Comparison of ENCODE assay signal across 8 cellular contexts in the genomic region with DNA sequence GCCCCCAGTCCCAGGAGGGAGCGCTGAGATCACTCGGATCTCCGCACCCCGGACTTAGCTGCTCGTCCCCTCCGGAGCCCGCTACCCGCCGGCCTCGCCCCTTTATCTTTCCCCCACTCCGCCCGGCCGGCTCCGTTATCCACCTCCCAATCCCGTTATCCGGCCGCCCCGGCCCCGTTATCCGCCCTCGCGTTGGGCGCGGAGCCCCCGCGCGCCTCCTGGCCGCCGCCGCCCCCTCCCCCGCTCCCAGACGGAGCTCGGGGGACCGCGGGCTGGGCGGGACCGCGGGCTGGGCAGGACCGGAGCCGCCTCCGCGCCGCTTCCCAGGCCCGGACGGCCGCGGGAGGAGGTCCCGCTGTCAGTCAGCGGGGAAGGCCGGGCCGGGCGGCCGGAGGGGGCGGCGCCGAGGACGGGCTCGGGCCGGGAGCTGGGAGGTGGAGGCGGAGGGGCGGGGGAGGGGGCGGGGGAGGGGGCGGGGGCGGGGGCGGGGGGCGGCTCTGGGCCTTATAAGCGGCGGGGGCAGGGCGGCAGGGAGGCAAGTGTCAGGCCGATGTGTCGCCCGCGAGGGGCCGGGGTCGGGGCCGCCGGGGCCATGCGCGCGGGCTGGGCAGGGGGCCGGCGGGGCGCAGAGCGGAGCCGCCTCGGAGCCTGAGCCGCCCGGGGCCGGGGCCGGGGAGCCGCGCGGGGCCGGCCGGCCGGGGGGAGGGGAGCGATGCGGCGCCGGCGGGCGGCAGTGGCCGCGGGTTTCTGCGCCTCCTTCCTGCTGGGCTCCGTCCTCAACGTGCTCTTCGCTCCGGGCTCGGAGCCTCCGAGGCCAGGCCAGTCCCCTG. TPM values are rescaled to one million over a fixed set of nuclear protein-coding genes. Genes with fewer than 3 reads are reported as not detected.
DNase-seq lines count a peak whose midpoint lies in the region; ATAC-seq and TF ChIP-seq lines count a peak whose summit lies in the region.

TSS of gene PKDCC (plus strand) at position 534 of the 830 bp plus-strand sequence. CDS start at position 713, 179 bp downstream.

- no peaks in the 10 kb centered on the region for H3K9me3 Mint-ChIP-seq in activated CD4-positive, alpha-beta T cell treated with anti-CD3 and anti-CD28 coated beads for 36 hours (ENCODE audit: low read depth)

- 1% methylated on average over 105 of the region's 111 CpGs for WGBS in right cardiac atrium
- no CpG with 5 or more reads among the region's 111 CpGs for WGBS in trophoblast cell (ENCODE audit: extremely low coverage, insufficient coverage, insufficient read length)

- peak within 1 kb of the TSS; percentile 23 for H2AFZ ChIP-seq in trophoblast cell (ENCODE audit: insufficient read depth, low read length, poor library complexity)

- H3K4ac ChIP-seq in trophoblast cell (ENCODE audit: low read depth, low read length): peak within 1 kb of the TSS; percentile 64

- H3K18ac ChIP-seq in trophoblast cell (ENCODE audit: low read length): peak within 1 kb of the TSS; percentile 43

- peak within 1 kb of the TSS; percentile 3 for H2BK12ac ChIP-seq in trophoblast cell (ENCODE audit: low read length)

- peak within 1 kb of the TSS; percentile 65 for H2BK5ac ChIP-seq in trophoblast cell (ENCODE audit: low read depth, low read length, poor library complexity)

- no peak within 1 kb of the TSS for H4K12ac ChIP-seq in trophoblast cell (ENCODE audit: low read depth, low read length)

- H3K27ac Mint-ChIP-seq in activated CD4-positive, alpha-beta T cell treated with anti-CD3 and anti-CD28 coated beads for 36 hours: no peak within 1 kb of the TSS

- in situ Hi-C loops in astrocyte of the cerebellum (cut with HindIII; ENCODE audit: low sequenced_read_pairs): no loop called here

- peak within 1 kb of the TSS; percentile 76 for H4K91ac ChIP-seq in trophoblast cell (ENCODE audit: low read depth, low read length)

- peak within 1 kb of the TSS; percentile 38 for H3K4me3 Mint-ChIP-seq in activated CD4-positive, alpha-beta T cell treated with anti-CD3 and anti-CD28 coated beads for 36 hours

- DNase-seq in activated CD4-positive, alpha-beta T cell treated with anti-CD3 and anti-CD28 coated beads for 36 hours: peak; percentile 27
- DNase-seq in activated CD4-positive, alpha-beta T cell treated with anti-CD3 and anti-CD28 coated beads, Interleukin-2, amount 50 U/mL, for 1 hour: no peak
- DNase-seq in NCI-H774 (lab: John Stamatoyannopoulos, UW): peak; percentile 59
- DNase-seq in astrocyte of the cerebellum (ENCODE audit: low read depth): peak; percentile 39
- DNase-seq in right cardiac atrium: peak; percentile 91 to 97 (median 96)
- DNase-seq in trophoblast cell: peak; percentile 53 to 66

- H3K27ac ChIP-seq in right cardiac atrium (ENCODE audit: low read length): peak within 1 kb of the TSS; percentile 91
- peak within 1 kb of the TSS; percentile 30 for H3K27ac ChIP-seq in trophoblast cell (ENCODE audit: low read depth, low read length)

- peak within 1 kb of the TSS; percentile 63 for H3K14ac ChIP-seq in trophoblast cell (ENCODE audit: low read length)

- peak within 1 kb of the TSS; percentile 62 for H3K4me2 ChIP-seq in trophoblast cell (ENCODE audit: low read length)

- peaks cover 2% of the 10 kb centered on the region for H3K4me1 ChIP-seq in right cardiac atrium (ENCODE audit: control insufficient read depth, insufficient read depth, low read length)
- H3K4me1 ChIP-seq in trophoblast cell (ENCODE audit: control insufficient read depth in 1 of 2, insufficient read depth in 2 of 2, low read length in 2 of 2): peaks cover 23 to 38% of the 10 kb centered on the region in 2 experiments

- peak within 1 kb of the TSS; percentile 4 for H2AK5ac ChIP-seq in trophoblast cell (ENCODE audit: low read length)

- H3K4me3 ChIP-seq in astrocyte of the cerebellum (ENCODE audit: low read depth, low read length): peak within 1 kb of the TSS; percentile 71
- H3K4me3 ChIP-seq in right cardiac atrium (ENCODE audit: low read length): peak within 1 kb of the TSS; percentile 94
- H3K4me3 ChIP-seq in trophoblast cell (ENCODE audit: low read depth, low read length): peak within 1 kb of the TSS; percentile 74

- TF ChIP-seq CTCF in astrocyte of the cerebellum (IDR thresholded peaks at IDR 0.05; ENCODE audit: low read depth, low read length, missing control alignments): no peak

- intact Hi-C loops in activated CD4-positive, alpha-beta T cell treated with anti-CD3 and anti-CD28 coated beads for 36 hours (cut with DNase I, micrococcal nuclease): no loop called here
- intact Hi-C loops in right cardiac atrium (cut with DNase I): loop anchor here in 2 of 4 donors (5.0 to 10.0 kb wide), 2 partner anchors 80 to 113 kb away; no protein-coding TSS in a partner anchor

- peaks cover 19% of the 10 kb centered on the region for H3K79me1 ChIP-seq in trophoblast cell (ENCODE audit: low read length)

- H3K27me3 ChIP-seq in right cardiac atrium (ENCODE audit: control insufficient read depth, insufficient read depth) (no peaks in the 10 kb centered on the region), trophoblast cell (ENCODE audit: insufficient read depth, low read length) (no peaks in the 10 kb centered on the region)

- peaks cover 4% of the 10 kb centered on the region for H3K4me1 Mint-ChIP-seq in activated CD4-positive, alpha-beta T cell treated with anti-CD3 and anti-CD28 coated beads for 36 hours

- no peak within 1 kb of the TSS for H3K23ac ChIP-seq in trophoblast cell (ENCODE audit: low read length)

- H3K79me2 ChIP-seq in trophoblast cell (ENCODE audit: control insufficient read depth, insufficient read depth, low read length, poor library complexity): peaks cover 17% of the 10 kb centered on the region

- H3K36me3 Mint-ChIP-seq in activated CD4-positive, alpha-beta T cell treated with anti-CD3 and anti-CD28 coated beads for 36 hours (ENCODE audit: low read depth): no peaks in the 10 kb centered on the region

- ATAC-seq in activated CD4-positive, alpha-beta T cell treated with anti-CD3 and anti-CD28 coated beads for 36 hours: peak; percentile 68
- ATAC-seq in HG02642 (IDR thresholded peaks at IDR 0.05; ENCODE audit: poor library complexity, unreplicated experiment) (peak; percentile 80), right cardiac atrium (peak; percentile 86 to 90), HG03135 (IDR thresholded peaks at IDR 0.05; ENCODE audit: unreplicated experiment) (no peak)

- H3K9ac ChIP-seq in trophoblast cell (ENCODE audit: low read length): peak within 1 kb of the TSS; percentile 86

- peak within 1 kb of the TSS; percentile 61 for H2BK120ac ChIP-seq in trophoblast cell (ENCODE audit: insufficient read depth, low read length, poor library complexity)

- POLR2A ChIA-PET in activated CD4-positive, alpha-beta T cell treated with anti-CD3 and anti-CD28 coated beads for 36 hours (lab: Charles Lee): no interaction called here

- CTCF ChIA-PET in activated CD4-positive, alpha-beta T cell treated with anti-CD3 and anti-CD28 coated beads for 36 hours (lab: Charles Lee): no interaction called here

- no peaks in the 10 kb centered on the region for H3K9me3 ChIP-seq in right cardiac atrium (ENCODE audit: control insufficient read depth, low read length)
- H3K9me3 ChIP-seq in trophoblast cell (ENCODE audit: insufficient read depth, low read depth, low read length): no peaks in the 10 kb centered on the region

- peaks cover 61% of the 10 kb centered on the region for H3K27me3 Mint-ChIP-seq in activated CD4-positive, alpha-beta T cell treated with anti-CD3 and anti-CD28 coated beads for 36 hours

- H4K8ac ChIP-seq in trophoblast cell (ENCODE audit: low read depth, low read length): peak within 1 kb of the TSS; percentile 61

- peaks cover 3 to 7% of the 10 kb centered on the region in 2 experiments for H3K36me3 ChIP-seq in trophoblast cell (ENCODE audit: control insufficient read depth in 1 of 2, insufficient read depth in 2 of 2, low read length in 2 of 2)

RNA-seq across cellular contexts. Expression of gene PKDCC, which starts in this region (rescaled TPM):
- total RNA-seq in activated CD4-positive, alpha-beta T cell treated with anti-CD3 and anti-CD28 coated beads for 36 hours: not detected
- total RNA-seq in right cardiac atrium: 100 to 1,000 TPM in 3 of 4 donors, 10 to 100 TPM in 1; 92.2 to 189 (median 131) TPM
- polyA plus RNA-seq in right cardiac atrium: 145 TPM
- 35.3 and 39.5 TPM in 2 replicates for polyA plus RNA-seq in trophoblast cell (2013)

Comparison
In these comparisons a context has a peak if more than half of its experiments do, and no peak if none do; other contexts are left out.
1. RNA of gene PKDCC (total RNA-seq): 92.2 to 189 TPM in right cardiac atrium; not detected in activated CD4-positive, alpha-beta T cell treated with anti-CD3 and anti-CD28 coated beads for 36 hours; every median in the first group is over 10 times any median in the second.
2. Peak in DNase-seq and ATAC-seq in activated CD4-positive, alpha-beta T cell treated with anti-CD3 and anti-CD28 coated beads for 36 hours; RNA of the gene not detected or under 1 TPM.
3. Peak in every context shown above with its lines, with median percentiles within 50 percentile points of each other: H3K4me3 ChIP-seq.